In the genomic region with DNA sequence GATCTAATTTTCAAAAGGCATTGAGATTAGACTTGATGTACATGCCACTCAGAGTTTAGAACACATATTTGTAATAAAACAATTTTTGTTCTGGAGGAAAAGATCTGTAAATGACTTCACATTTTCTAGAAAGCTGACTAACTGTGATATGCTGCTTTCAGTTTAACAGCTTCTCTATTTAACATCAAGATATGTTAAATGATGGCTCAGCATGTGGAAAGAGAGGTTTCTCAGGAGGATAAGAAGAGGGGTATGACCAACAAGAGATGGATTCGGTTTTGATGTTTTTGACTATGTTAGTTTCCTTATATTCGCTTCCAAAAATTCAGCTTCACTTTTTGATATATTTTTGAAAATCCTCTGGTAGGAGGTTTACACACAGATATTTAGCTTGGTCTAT, we compare ENCODE assay signal across 9 cellular contexts.
"Had no signal": no experiment of that assay in that cellular context is flagged by ENCODE, and none has a peak within 500 bp of the region (broad histone marks: within the 10 kb centered on the region; RNA-seq: fewer than 3 reads in every experiment).

No MANE protein-coding gene starts in this region.

- H3K4me3 Mint-ChIP-seq: GM23338, H9 had no signal

- H3K27ac ChIP-seq: KMS-11 had no signal

- H3K4me2 ChIP-seq: GM23338, KMS-11 had no signal

- FAIRE-seq: H1, H54, HTR-8/SVneo had no signal

- H2AFZ ChIP-seq: GM23338 had no signal

- H3K9ac ChIP-seq: KMS-11 had no signal

- H3K4me1 Mint-ChIP-seq: GM23338, H9 had no signal

- ATAC-seq: GM23338 had no signal

- H3K27ac Mint-ChIP-seq: GM23338, H9 had no signal

- DNase-seq: H9, HCEC 1CT, IMR-90, KBM-7 had no signal

- H3K4me3 ChIP-seq: GM23338 had no signal
